Comparison of ENCODE assay signal across 28 cellular contexts in the genomic region with DNA sequence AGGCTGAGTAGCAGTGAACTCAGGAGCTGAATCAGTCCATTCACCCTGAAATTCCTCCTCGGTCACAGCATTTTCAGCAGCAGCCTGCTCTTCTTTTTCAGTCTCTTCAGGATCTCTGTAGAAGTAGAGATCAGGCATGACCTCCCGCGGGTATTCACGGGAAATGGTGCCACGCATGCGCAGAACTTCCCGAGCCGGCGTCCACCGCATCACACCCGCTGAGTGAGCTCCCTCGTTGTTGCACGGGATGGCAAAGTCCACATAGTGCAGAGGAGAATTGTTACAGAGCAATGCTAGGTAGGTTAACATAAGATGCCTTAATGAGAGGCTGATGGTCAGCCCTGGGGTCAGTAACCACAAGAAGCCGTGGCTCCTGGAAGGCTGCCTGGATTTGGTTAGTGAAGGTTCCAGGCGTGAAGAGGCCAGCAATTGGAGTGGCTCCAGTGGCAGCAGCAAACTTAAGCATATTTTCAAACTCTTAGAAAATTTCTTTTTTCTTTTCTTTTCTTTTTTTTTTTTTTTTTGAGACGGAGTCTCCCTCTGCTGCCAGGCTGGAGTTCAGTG.
A peak's percentile ranks its signal among the peaks of the same experiment; 100 is the strongest.
DNase-seq lines count a peak whose midpoint lies in the region; ATAC-seq and TF ChIP-seq lines count a peak whose summit lies in the region.
"Had no signal": no experiment of that assay in that cellular context is flagged by ENCODE, and none has a peak within 500 bp of the region (broad histone marks: within the 10 kb centered on the region; RNA-seq: fewer than 3 reads in every experiment).

No MANE protein-coding gene starts in this region.

- H2AK5ac ChIP-seq in H9 (ENCODE audit: insufficient read length, low read length) (no peak overlapping the region), neuronal stem cell (ENCODE audit: low read depth, low read length) (no peak overlapping the region)

- peaks cover 0 to 6% of the 10 kb centered on the region in 2 experiments; a peak in 1 of 5 replicates for H3K9me3 Mint-ChIP-seq in H9
- H3K9me3 Mint-ChIP-seq: activated naive CD4-positive, alpha-beta T cell treated with anti-CD3 and anti-CD28 coated beads for 36 hours; activated T-cell treated with anti-CD3 and anti-CD28 coated beads, Interleukin-2, amount 50 U/mL, for 72 hours had no signal

- H2AFZ ChIP-seq in H9 (ENCODE audit: low read length) (no peak overlapping the region), neuronal stem cell (ENCODE audit: low read length) (no peak overlapping the region)

- no peaks in the 10 kb centered on the region for H3K79me2 ChIP-seq in H9 (ENCODE audit: insufficient read depth, low read length)

- peaks cover 14 to 21% of the 10 kb centered on the region in 2 experiments for H3K4me1 Mint-ChIP-seq in H9
- H3K4me1 Mint-ChIP-seq: activated CD8-positive, alpha-beta memory T cell treated with anti-CD3 and anti-CD28 coated beads, Interleukin-2, amount 10 ng/mL, durations not matched to agents 7 days and 5 days had no signal

- H3K27me3 ChIP-seq in H9 (ENCODE audit: insufficient read depth, low read length): no peaks in the 10 kb centered on the region
- H3K27me3 ChIP-seq in neuronal stem cell (ENCODE audit: control insufficient read depth in 3 of 3, insufficient read depth in 3 of 3, low read depth in 1 of 3, low read length in 3 of 3): no peaks in the 10 kb centered on the region
- H3K27me3 ChIP-seq: BLaER1 treated with 17β-estradiol and CSF1 and Interleukin-3, amounts not matched to agents 10 nM and 100 nM; cardiac muscle cell; gastroesophageal sphincter; vagina had no signal

- no peak for ATAC-seq in GM19463 (IDR thresholded peaks at IDR 0.05; ENCODE audit: unreplicated experiment)
- ATAC-seq: activated CD8-positive, alpha-beta memory T cell treated with anti-CD3 and anti-CD28 coated beads, Interleukin-2, amount 10 ng/mL, durations not matched to agents 7 days and 5 days; activated T-cell treated with anti-CD3 and anti-CD28 coated beads, Interleukin-2, amount 50 U/mL, for 72 hours; effector memory CD8-positive, alpha-beta T cell; gastroesophageal sphincter; psoas muscle; stimulated activated naive CD8-positive, alpha-beta T cell treated with anti-CD3 and anti-CD28 coated beads, Interleukin-15, Interleukin-2, amounts not matched to agents 100 U/mL and 50 U/mL, for 24 hours had no signal

- H3K36me3 Mint-ChIP-seq in H9 (ENCODE audit: insufficient read depth in 1 of 3, low read depth in 3 of 3): peaks cover 9 to 33% (median 21%) of the 10 kb centered on the region in 3 experiments
- H3K36me3 Mint-ChIP-seq: activated CD8-positive, alpha-beta memory T cell treated with anti-CD3 and anti-CD28 coated beads, Interleukin-2, amount 10 ng/mL, durations not matched to agents 7 days and 5 days had no signal

- no peak overlapping the region for H3K56ac ChIP-seq in H9 (ENCODE audit: insufficient read length, low read depth, low read length)

- no peak overlapping the region for H4K91ac ChIP-seq in H9 (ENCODE audit: insufficient read length, low read depth, low read length)
- no peak overlapping the region for H4K91ac ChIP-seq in neuronal stem cell (ENCODE audit: low read depth, low read length, poor library complexity)

- no peaks in the 10 kb centered on the region for H4K20me1 ChIP-seq in H9 (ENCODE audit: control insufficient read depth, insufficient read depth, insufficient read length)
- H4K20me1 ChIP-seq: BLaER1 treated with 17β-estradiol and CSF1 and Interleukin-3, amounts not matched to agents 10 nM and 100 nM had no signal

- no peak overlapping the region for H2BK120ac ChIP-seq in H9 (ENCODE audit: low read depth, low read length, poor library complexity, severe bottlenecking)
- H2BK120ac ChIP-seq in neuronal stem cell (ENCODE audit: low read depth, low read length): no peak overlapping the region

- H3K27me3 Mint-ChIP-seq in H9 (ENCODE audit: low read depth): no peaks in the 10 kb centered on the region

- TF ChIP-seq CTCF in AG09319 (IDR thresholded peaks at IDR 0.05; ENCODE audit: low read depth, low read length) (no peak), H9 (conservative IDR thresholded peaks at IDR 0.05) (no peak)

- H4K5ac ChIP-seq in H9 (ENCODE audit: insufficient read length, low read depth, low read length): no peak overlapping the region

- no peak overlapping the region for H3K18ac ChIP-seq in H9 (ENCODE audit: insufficient read length, low read depth, low read length)
- no peak overlapping the region for H3K18ac ChIP-seq in neuronal stem cell (ENCODE audit: low read length)

- H3K14ac ChIP-seq in H9 (ENCODE audit: insufficient read depth, low read length) (no peak overlapping the region), neuronal stem cell (ENCODE audit: low read length) (no peak overlapping the region)

- peak overlapping the region in 2 of 3 experiments; percentile 10 to 88; a peak in 2 of 7 replicates for H3K27ac Mint-ChIP-seq in H9
- H3K27ac Mint-ChIP-seq: activated CD8-positive, alpha-beta memory T cell treated with anti-CD3 and anti-CD28 coated beads, Interleukin-2, amount 10 ng/mL, durations not matched to agents 7 days and 5 days; activated T-cell treated with anti-CD3 and anti-CD28 coated beads, Interleukin-2, amount 50 U/mL, for 72 hours; effector memory CD8-positive, alpha-beta T cell had no signal

- no peak overlapping the region for H2BK20ac ChIP-seq in H9 (ENCODE audit: low read depth, low read length, poor library complexity, severe bottlenecking)

- no peaks in the 10 kb centered on the region for H3K36me3 ChIP-seq in neuronal stem cell (replicated peaks in 1 of 2; ENCODE audit: control insufficient read depth in 2 of 2, insufficient read depth in 2 of 2, low read length in 2 of 2)
- H3K36me3 ChIP-seq: BLaER1 treated with 17β-estradiol and CSF1 and Interleukin-3, amounts not matched to agents 10 nM and 100 nM; cardiac muscle cell; gastroesophageal sphincter; left ventricle myocardium inferior; vagina had no signal

- no peak overlapping the region for H2BK5ac ChIP-seq in H9 (ENCODE audit: insufficient read length, low read length)
- no peak overlapping the region for H2BK5ac ChIP-seq in neuronal stem cell (ENCODE audit: low read length)

- no peak overlapping the region for H3K4ac ChIP-seq in H9 (ENCODE audit: low read depth, low read length)
- H3K4ac ChIP-seq in neuronal stem cell (ENCODE audit: low read length): no peak overlapping the region

- no CpG with 5 or more reads among the region's 16 CpGs for WGBS in H9 (ENCODE audit: extremely low coverage, insufficient read length, low lambda C conversion rate)
- WGBS in neuronal stem cell (ENCODE audit: extremely low coverage in 2 of 2, insufficient read length in 2 of 2, insufficient replicate concordance in 1 of 2), 2 donors: no CpG with 5 or more reads among the region's 16 CpGs

- DNase-seq in AG09319 (ENCODE audit: extremely low read depth, low read depth) (peak; percentile 19), H9 (no peak), astrocyte of the hippocampus (ENCODE audit: low read depth, low spot score) (peak; percentile 83), neuronal stem cell (ENCODE audit: low spot score) (no peak), mucosa of gallbladder (ENCODE audit: low spot score) (no peak), DMS79 (lab: John Stamatoyannopoulos, UW) (no peak), NAMALWA (ENCODE audit: low spot score) (no peak)
- DNase-seq: activated CD8-positive, alpha-beta memory T cell treated with anti-CD3 and anti-CD28 coated beads, Interleukin-2, amount 10 ng/mL, durations not matched to agents 7 days and 5 days; activated naive CD4-positive, alpha-beta T cell treated with anti-CD3 and anti-CD28 coated beads for 36 hours; activated T-cell treated with anti-CD3 and anti-CD28 coated beads, Interleukin-2, amount 50 U/mL, for 72 hours; effector memory CD8-positive, alpha-beta T cell; hypothalamus; left ventricle myocardium inferior; mesendoderm; NCI-H1092; NCI-H187 treated with DMSO at 0.1 percent for 48 hours; NCI-H526 treated with DMSO at 0.1 percent for 48 hours; SHP77 treated with DMSO at 0.1 percent for 48 hours; stimulated activated naive CD8-positive, alpha-beta T cell treated with anti-CD3 and anti-CD28 coated beads, Interleukin-15, Interleukin-2, amounts not matched to agents 100 U/mL and 50 U/mL, for 24 hours; SW 1271; T1000 had no signal

- no peak overlapping the region for H4K8ac ChIP-seq in H9 (replicated peaks; ENCODE audit: insufficient read length, low read depth, low read length)
- no peak overlapping the region for H4K8ac ChIP-seq in neuronal stem cell (ENCODE audit: low read depth, low read length)

- H3K79me1 ChIP-seq in H9 (ENCODE audit: insufficient read depth, low read depth, low read length, poor library complexity, severe bottlenecking): no peaks in the 10 kb centered on the region
- H3K79me1 ChIP-seq in neuronal stem cell (ENCODE audit: low read depth, low read length): no peaks in the 10 kb centered on the region

- H2BK12ac ChIP-seq in H9 (ENCODE audit: insufficient read length, low read depth, low read length) (no peak overlapping the region), neuronal stem cell (ENCODE audit: low read length) (no peak overlapping the region)

- H3K9ac ChIP-seq in H9 (ENCODE audit: extremely low read depth, insufficient read length, low read length) (no peak overlapping the region), neuronal stem cell (ENCODE audit: low read depth, low read length, poor library complexity) (no peak overlapping the region)
- H3K9ac ChIP-seq: BLaER1 treated with 17β-estradiol and CSF1 and Interleukin-3, amounts not matched to agents 10 nM and 100 nM had no signal

- H3K4me3 ChIP-seq in neuronal stem cell (ENCODE audit: low read length in 2 of 2): peak overlapping the region in 1 of 2 donors; percentile 34
- H3K4me3 ChIP-seq: BLaER1 treated with 17β-estradiol and CSF1 and Interleukin-3, amounts not matched to agents 10 nM and 100 nM; cardiac muscle cell; coronary artery; gastroesophageal sphincter; left ventricle myocardium inferior; psoas muscle; vagina had no signal

- H3K27ac ChIP-seq in H9 (ENCODE audit: insufficient read length, low read depth, low read length) (no peak overlapping the region), neuronal stem cell (replicated peaks; ENCODE audit: low read length) (no peak overlapping the region)
- H3K27ac ChIP-seq: BLaER1 treated with 17β-estradiol and CSF1 and Interleukin-3, amounts not matched to agents 10 nM and 100 nM; cardiac muscle cell; coronary artery; gastroesophageal sphincter; left ventricle myocardium inferior; psoas muscle; vagina had no signal

- H3K23me2 ChIP-seq in H9 (ENCODE audit: insufficient read length, low read depth, low read length, poor library complexity, severe bottlenecking): no peaks in the 10 kb centered on the region

- H3K4me2 ChIP-seq in H9 (ENCODE audit: insufficient read depth, insufficient read length, low read length): no peak overlapping the region
- no peak overlapping the region for H3K4me2 ChIP-seq in neuronal stem cell (ENCODE audit: insufficient read depth, low read length, poor library complexity, severe bottlenecking)
- H3K4me2 ChIP-seq: BLaER1 treated with 17β-estradiol and CSF1 and Interleukin-3, amounts not matched to agents 10 nM and 100 nM had no signal

- H3K4me1 ChIP-seq in H9 (ENCODE audit: insufficient read depth, low read length) (no peaks in the 10 kb centered on the region; the same call in 1 of the 2 replicates), neuronal stem cell (ENCODE audit: control insufficient read depth in 2 of 2, insufficient read depth in 1 of 2, low read depth in 1 of 2, low read length in 2 of 2) (no peaks in the 10 kb centered on the region)
- H3K4me1 ChIP-seq: BLaER1 treated with 17β-estradiol and CSF1 and Interleukin-3, amounts not matched to agents 10 nM and 100 nM; gastroesophageal sphincter; left ventricle myocardium inferior; psoas muscle; vagina had no signal

- no peak overlapping the region for H3K4me3 Mint-ChIP-seq in H9
- H3K4me3 Mint-ChIP-seq: activated CD8-positive, alpha-beta memory T cell treated with anti-CD3 and anti-CD28 coated beads, Interleukin-2, amount 10 ng/mL, durations not matched to agents 7 days and 5 days; activated naive CD4-positive, alpha-beta T cell treated with anti-CD3 and anti-CD28 coated beads for 36 hours; activated T-cell treated with anti-CD3 and anti-CD28 coated beads, Interleukin-2, amount 50 U/mL, for 72 hours; effector memory CD8-positive, alpha-beta T cell had no signal

- H2BK15ac ChIP-seq in H9 (ENCODE audit: low read depth, low read length): no peak overlapping the region
- no peak overlapping the region for H2BK15ac ChIP-seq in neuronal stem cell (ENCODE audit: low read length)

- H3K9me3 ChIP-seq in H9 (ENCODE audit: control insufficient read depth, low read depth, low read length) (no peaks in the 10 kb centered on the region), neuronal stem cell (replicated peaks in 1 of 2; ENCODE audit: control insufficient read depth in 2 of 2, insufficient read depth in 1 of 2, low read depth in 1 of 2, low read length in 2 of 2) (no peaks in the 10 kb centered on the region)
- H3K9me3 ChIP-seq: gastroesophageal sphincter, vagina had no signal

- H3T11ph ChIP-seq in H9 (ENCODE audit: low read length): no peak overlapping the region

- H3K23ac ChIP-seq in H9 (ENCODE audit: insufficient read length, low read depth, low read length): no peak overlapping the region
- H3K23ac ChIP-seq in neuronal stem cell (ENCODE audit: low read depth, low read length, poor library complexity): peak overlapping the region; percentile 61

Comparison
In these comparisons a context has a peak if more than half of its experiments do, and no peak if none do; other contexts are left out.
1. DNase-seq: peak in AG09319 (single experiment) and astrocyte of the hippocampus (single experiment); none in H9 (single experiment), neuronal stem cell (single experiment), mucosa of gallbladder (single experiment), DMS79 (single experiment) and NAMALWA (single experiment).